Comparison of ENCODE assay signal across 13 cellular contexts in the genomic region with DNA sequence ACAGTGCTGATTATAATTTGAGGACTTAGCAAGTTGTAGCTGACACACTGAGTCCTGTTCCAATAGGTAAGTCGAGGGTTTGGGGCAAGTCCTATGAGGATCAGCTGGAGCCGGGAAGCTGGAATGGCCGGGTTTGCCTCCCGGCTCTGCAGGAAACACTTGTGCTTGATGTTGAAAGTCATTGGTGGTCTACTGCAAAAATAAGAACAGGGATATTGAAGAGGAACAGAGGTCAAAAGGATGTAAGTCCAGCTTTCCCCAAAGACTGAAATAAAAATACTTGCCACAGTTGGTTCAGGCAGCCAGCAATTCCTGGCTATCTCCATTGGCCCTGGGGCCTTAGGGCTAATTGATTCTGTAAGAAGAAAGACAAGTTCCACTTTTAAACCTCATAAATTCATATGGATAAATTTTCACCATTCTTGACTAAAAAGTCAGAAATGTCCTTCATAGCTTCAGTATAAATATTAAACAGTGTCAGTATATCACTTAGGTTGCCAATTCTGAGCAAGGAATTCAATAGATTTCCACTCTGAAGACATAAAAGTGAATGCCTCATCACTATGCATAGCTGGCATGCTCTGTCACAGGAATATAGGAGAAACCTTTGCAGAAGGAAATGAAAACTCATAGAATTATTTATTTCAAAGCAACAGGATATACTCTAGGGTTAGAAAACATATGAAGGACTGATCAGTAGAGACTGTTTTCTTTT.
DNase-seq lines count a peak whose midpoint lies in the region; ATAC-seq and TF ChIP-seq lines count a peak whose summit lies in the region.
"Had no signal": no experiment of that assay in that cellular context is flagged by ENCODE, and none has a peak within 500 bp of the region (broad histone marks: within the 10 kb centered on the region; RNA-seq: fewer than 3 reads in every experiment).

No MANE protein-coding gene starts in this region.

- no peaks in the 10 kb centered on the region for H3K9me3 ChIP-seq in mucosa of descending colon
- H3K9me3 ChIP-seq: SJCRH30 had no signal

- H3K4me1 ChIP-seq in mucosa of descending colon (ENCODE audit: low read depth): no peaks in the 10 kb centered on the region
- H3K4me1 ChIP-seq: BLaER1 had no signal

- peak overlapping the region; percentile 71 for H3K27ac ChIP-seq in C4-2B
- H3K27ac ChIP-seq: BLaER1, RWPE1, SJCRH30 had no signal

- in situ Hi-C loops in ACHN (cut with HindIII; ENCODE audit: low pct_ligation_motif_present, low pct_unique_long_range_greater_than_20kb, low sequenced_read_pairs): no loop called here

- DNase-seq in HS-5 (ENCODE audit: low read depth) (peak; percentile 22), choroid plexus epithelial cell (ENCODE audit: low read depth) (peak; percentile 12), mucosa of descending colon (no peak), ACHN (no peak), GM19238 (ENCODE audit: insufficient read length, low spot score) (no peak)
- DNase-seq: NCI-H1436 treated with DMSO at 0.1 percent for 48 hours, NCI-H510A treated with DMSO at 0.1 percent for 48 hours, SJCRH30 had no signal

- H3K4me3 ChIP-seq in choroid plexus epithelial cell (ENCODE audit: low read depth, low read length) (no peak overlapping the region), mucosa of descending colon (no peak overlapping the region)
- H3K4me3 ChIP-seq: BLaER1, K562, SJCRH30 had no signal

- intact Hi-C loops in mucosa of descending colon (cut with DNase I, micrococcal nuclease): no loop called here

- TF ChIP-seq CTCF in C4-2B (conservative IDR thresholded peaks at IDR 0.05) (no peak), choroid plexus epithelial cell (conservative IDR thresholded peaks at IDR 0.05; ENCODE audit: low read depth, low read length) (no peak), mucosa of descending colon (IDR thresholded peaks at IDR 0.05) (no peak)

- H3K36me3 ChIP-seq in mucosa of descending colon (ENCODE audit: low read depth): no peaks in the 10 kb centered on the region
- H3K36me3 ChIP-seq: BLaER1, SJCRH30 had no signal

- ATAC-seq in mucosa of descending colon (peak; percentile 26), HG03378 (IDR thresholded peaks at IDR 0.05; ENCODE audit: unreplicated experiment) (no peak)
- ATAC-seq: K562 had no signal

Comparison
In these comparisons a context has a peak if more than half of its experiments do, and no peak if none do; other contexts are left out.
1. DNase-seq: peak in HS-5 (single experiment) and choroid plexus epithelial cell (single experiment); none in mucosa of descending colon (0 of 3), ACHN (single experiment) and GM19238 (single experiment).